8 cellular contexts compared by ENCODE assay signal in the genomic region with DNA sequence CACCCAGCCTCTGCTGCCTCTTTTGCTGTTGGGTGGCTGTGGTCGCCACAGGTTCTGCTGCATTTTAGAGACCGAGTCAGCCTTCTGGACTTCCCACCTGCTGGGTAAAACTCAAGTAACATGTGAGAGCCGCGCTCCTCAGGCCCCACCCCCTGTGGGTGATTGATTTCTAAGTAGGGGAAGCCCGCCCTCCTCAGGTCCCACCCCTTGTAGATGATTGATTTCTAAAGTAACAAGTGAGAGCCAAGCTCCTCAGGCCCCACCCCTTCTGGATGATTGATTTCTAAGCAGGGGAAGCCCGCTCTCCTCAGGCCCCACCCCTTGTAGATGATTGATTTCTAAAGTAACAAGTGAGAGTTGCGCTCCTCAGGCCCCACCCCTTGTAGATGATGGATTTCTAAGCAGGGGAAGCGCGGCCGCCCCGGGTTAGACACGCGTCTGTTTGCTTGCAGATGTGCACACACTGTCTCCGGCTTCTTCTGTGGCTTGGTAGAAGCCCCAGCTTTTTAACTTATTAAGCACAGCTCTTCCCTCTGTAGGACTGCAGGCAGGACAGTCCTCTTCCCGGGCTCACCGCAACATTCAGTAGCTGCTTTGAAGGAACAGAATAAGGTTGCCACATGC.
DNase-seq lines count a peak whose midpoint lies in the region; ATAC-seq and TF ChIP-seq lines count a peak whose summit lies in the region.

No MANE protein-coding gene starts in this region.

- H3K9me3 ChIP-seq in colonic mucosa, result no peaks in the 10 kb centered on the region

- in situ Hi-C loops in GM18951 (cut with MboI; ENCODE audit: low sequenced_read_pairs, unreplicated experiment), result no loop called here

- TF ChIP-seq CTCF in colonic mucosa (IDR thresholded peaks at IDR 0.05), result no peak

- peak; percentile 97 for ATAC-seq in HG03175 (IDR thresholded peaks at IDR 0.05; ENCODE audit: unreplicated experiment)

- H3K27ac ChIP-seq in colonic mucosa (peak overlapping the region; percentile 28), layer of hippocampus (ENCODE audit: low read depth, low read length) (peak overlapping the region; percentile 15)

- H3K27me3 ChIP-seq in colonic mucosa (no peaks in the 10 kb centered on the region), layer of hippocampus (ENCODE audit: control insufficient read depth, insufficient read depth, low read length) (no peaks in the 10 kb centered on the region)

- no peaks in the 10 kb centered on the region for H3K36me3 ChIP-seq in colonic mucosa

- intact Hi-C loops in colonic mucosa (cut with DNase I), result no loop called here

- DNase-seq in AG08395 (ENCODE audit: low spot score), result peak; percentile 94
- DNase-seq in NCI-H460 (ENCODE audit: extremely low read depth, low read depth), result peak; percentile 88
- DNase-seq in activated CD4-positive, alpha-beta T cell treated with anti-CD3 and anti-CD28 coated beads for 24 hours (ENCODE audit: low read depth in 2 of 2), result peak; percentile 83 to 89
- DNase-seq in colonic mucosa, result peak; percentile 95
- DNase-seq in stimulated activated CD4-positive, alpha-beta T cell treated with anti-CD3 and anti-CD28 coated beads, Interleukin-1b, Interleukin-23, amount 100 ng/mL, for 4 hours (ENCODE audit: low read depth in 2 of 2), result peak; percentile 69 to 85

- peak overlapping the region; percentile 33 for H3K4me3 ChIP-seq in colonic mucosa

- peak overlapping the region; percentile 33 to 61 for H3K9ac ChIP-seq in colonic mucosa (ENCODE audit: low read depth in 2 of 2, low read length in 2 of 2)

- TF ChIP-seq POLR2A in GM18951 (IDR thresholded peaks at IDR 0.05; ENCODE audit: extremely low read depth, insufficient read depth, insufficient read length), result peak; percentile 59

- peaks cover 4% of the 10 kb centered on the region for H3K4me1 ChIP-seq in colonic mucosa

Comparison
In these comparisons a context has a peak if more than half of its experiments do, and no peak if none do; other contexts are left out.
1. Peak in every context shown above with its lines: DNase-seq, ATAC-seq, H3K4me3 ChIP-seq and H3K27ac ChIP-seq.